1 cellular context compared by ENCODE assay signal in the genomic region with DNA sequence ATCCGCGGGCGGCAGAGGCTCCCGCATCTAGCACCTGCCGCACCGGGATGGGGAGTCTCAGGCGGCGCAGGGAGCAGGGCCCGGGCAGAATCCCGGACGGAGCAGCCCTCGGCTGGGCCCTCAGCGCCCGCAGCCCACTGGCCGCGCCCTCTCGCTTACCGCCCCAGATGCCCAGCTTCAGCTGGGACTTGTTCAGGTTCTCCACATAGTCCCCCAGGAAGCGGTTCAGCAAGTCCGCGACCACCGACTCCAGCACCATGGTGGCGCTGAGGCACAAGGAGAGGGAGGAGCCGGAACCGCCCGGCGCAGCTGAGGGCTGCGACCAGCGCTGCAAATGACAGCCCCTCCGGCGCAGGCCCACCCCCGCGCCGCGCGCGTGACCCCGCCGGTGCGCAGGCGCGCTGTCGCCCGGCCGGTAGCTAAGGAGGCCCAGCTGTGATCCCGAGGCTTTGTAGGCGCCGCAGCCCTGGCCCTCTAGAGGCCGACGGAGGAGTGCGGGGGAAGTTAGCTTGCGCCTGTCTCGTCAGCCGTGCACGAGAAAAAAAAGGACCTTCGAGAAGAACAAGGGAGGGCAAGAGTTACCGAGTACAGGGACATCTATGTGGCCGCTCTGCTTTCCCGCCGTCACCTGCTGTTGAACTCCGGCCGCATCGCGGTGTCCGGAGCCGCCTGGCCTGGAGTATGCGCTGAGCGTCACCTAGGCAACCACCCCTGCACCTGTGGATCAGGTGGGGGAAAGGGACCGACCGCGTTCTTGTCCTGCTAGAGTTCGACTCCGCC.
A peak's percentile ranks its signal among the peaks of the same experiment; 100 is the strongest.
TF ChIP-seq lines count a peak whose summit lies in the region.

A gene with protein sequence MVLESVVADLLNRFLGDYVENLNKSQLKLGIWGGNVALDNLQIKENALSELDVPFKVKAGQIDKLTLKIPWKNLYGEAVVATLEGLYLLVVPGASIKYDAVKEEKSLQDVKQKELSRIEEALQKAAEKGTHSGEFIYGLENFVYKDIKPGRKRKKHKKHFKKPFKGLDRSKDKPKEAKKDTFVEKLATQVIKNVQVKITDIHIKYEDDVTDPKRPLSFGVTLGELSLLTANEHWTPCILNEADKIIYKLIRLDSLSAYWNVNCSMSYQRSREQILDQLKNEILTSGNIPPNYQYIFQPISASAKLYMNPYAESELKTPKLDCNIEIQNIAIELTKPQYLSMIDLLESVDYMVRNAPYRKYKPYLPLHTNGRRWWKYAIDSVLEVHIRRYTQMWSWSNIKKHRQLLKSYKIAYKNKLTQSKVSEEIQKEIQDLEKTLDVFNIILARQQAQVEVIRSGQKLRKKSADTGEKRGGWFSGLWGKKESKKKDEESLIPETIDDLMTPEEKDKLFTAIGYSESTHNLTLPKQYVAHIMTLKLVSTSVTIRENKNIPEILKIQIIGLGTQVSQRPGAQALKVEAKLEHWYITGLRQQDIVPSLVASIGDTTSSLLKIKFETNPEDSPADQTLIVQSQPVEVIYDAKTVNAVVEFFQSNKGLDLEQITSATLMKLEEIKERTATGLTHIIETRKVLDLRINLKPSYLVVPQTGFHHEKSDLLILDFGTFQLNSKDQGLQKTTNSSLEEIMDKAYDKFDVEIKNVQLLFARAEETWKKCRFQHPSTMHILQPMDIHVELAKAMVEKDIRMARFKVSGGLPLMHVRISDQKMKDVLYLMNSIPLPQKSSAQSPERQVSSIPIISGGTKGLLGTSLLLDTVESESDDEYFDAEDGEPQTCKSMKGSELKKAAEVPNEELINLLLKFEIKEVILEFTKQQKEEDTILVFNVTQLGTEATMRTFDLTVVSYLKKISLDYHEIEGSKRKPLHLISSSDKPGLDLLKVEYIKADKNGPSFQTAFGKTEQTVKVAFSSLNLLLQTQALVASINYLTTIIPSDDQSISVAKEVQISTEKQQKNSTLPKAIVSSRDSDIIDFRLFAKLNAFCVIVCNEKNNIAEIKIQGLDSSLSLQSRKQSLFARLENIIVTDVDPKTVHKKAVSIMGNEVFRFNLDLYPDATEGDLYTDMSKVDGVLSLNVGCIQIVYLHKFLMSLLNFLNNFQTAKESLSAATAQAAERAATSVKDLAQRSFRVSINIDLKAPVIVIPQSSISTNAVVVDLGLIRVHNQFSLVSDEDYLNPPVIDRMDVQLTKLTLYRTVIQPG (N-terminal part only) (minus strand): TSS at position 332 of the 780 bp plus-strand sequence. CDS start 73 bp downstream, at position 259.

TF ChIP-seq in Ishikawa, 13 proteins besides CTCF, POLR2A, EP300 and RAD21 (continued from another document):
- TF ChIP-seq, protein P1, sequence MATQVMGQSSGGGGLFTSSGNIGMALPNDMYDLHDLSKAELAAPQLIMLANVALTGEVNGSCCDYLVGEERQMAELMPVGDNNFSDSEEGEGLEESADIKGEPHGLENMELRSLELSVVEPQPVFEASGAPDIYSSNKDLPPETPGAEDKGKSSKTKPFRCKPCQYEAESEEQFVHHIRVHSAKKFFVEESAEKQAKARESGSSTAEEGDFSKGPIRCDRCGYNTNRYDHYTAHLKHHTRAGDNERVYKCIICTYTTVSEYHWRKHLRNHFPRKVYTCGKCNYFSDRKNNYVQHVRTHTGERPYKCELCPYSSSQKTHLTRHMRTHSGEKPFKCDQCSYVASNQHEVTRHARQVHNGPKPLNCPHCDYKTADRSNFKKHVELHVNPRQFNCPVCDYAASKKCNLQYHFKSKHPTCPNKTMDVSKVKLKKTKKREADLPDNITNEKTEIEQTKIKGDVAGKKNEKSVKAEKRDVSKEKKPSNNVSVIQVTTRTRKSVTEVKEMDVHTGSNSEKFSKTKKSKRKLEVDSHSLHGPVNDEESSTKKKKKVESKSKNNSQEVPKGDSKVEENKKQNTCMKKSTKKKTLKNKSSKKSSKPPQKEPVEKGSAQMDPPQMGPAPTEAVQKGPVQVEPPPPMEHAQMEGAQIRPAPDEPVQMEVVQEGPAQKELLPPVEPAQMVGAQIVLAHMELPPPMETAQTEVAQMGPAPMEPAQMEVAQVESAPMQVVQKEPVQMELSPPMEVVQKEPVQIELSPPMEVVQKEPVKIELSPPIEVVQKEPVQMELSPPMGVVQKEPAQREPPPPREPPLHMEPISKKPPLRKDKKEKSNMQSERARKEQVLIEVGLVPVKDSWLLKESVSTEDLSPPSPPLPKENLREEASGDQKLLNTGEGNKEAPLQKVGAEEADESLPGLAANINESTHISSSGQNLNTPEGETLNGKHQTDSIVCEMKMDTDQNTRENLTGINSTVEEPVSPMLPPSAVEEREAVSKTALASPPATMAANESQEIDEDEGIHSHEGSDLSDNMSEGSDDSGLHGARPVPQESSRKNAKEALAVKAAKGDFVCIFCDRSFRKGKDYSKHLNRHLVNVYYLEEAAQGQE (IDR thresholded peaks at IDR 0.05; ENCODE audit: low read depth): no peak
- peak; percentile 75 for TF ChIP-seq ZBTB7A (IDR thresholded peaks at IDR 0.05; ENCODE audit: low read depth)
- no peak for TF ChIP-seq CREB1 (IDR thresholded peaks at IDR 0.05; ENCODE audit: low read depth)
- no peak for TF ChIP-seq NFIC (IDR thresholded peaks at IDR 0.05)
- TF ChIP-seq EGR1 (IDR thresholded peaks at IDR 0.05): peak; percentile 47
- no peak for TF ChIP-seq TEAD4 (IDR thresholded peaks at IDR 0.05)
- TF ChIP-seq, protein P2, sequence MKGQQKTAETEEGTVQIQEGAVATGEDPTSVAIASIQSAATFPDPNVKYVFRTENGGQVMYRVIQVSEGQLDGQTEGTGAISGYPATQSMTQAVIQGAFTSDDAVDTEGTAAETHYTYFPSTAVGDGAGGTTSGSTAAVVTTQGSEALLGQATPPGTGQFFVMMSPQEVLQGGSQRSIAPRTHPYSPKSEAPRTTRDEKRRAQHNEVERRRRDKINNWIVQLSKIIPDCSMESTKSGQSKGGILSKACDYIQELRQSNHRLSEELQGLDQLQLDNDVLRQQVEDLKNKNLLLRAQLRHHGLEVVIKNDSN (IDR thresholded peaks at IDR 0.05): peak; percentile 84
- TF ChIP-seq TCF12 (IDR thresholded peaks at IDR 0.05; ENCODE audit: low read depth): peak; percentile 11; the same call in 1 of the 2 replicates
- TF ChIP-seq, protein P3, sequence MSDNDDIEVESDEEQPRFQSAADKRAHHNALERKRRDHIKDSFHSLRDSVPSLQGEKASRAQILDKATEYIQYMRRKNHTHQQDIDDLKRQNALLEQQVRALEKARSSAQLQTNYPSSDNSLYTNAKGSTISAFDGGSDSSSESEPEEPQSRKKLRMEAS (IDR thresholded peaks at IDR 0.05): peak; percentile 85
TF ChIP-seq in Ishikawa: peak in this region for 7.
